ENCODE assay signal across 15 cellular contexts in the genomic region with DNA sequence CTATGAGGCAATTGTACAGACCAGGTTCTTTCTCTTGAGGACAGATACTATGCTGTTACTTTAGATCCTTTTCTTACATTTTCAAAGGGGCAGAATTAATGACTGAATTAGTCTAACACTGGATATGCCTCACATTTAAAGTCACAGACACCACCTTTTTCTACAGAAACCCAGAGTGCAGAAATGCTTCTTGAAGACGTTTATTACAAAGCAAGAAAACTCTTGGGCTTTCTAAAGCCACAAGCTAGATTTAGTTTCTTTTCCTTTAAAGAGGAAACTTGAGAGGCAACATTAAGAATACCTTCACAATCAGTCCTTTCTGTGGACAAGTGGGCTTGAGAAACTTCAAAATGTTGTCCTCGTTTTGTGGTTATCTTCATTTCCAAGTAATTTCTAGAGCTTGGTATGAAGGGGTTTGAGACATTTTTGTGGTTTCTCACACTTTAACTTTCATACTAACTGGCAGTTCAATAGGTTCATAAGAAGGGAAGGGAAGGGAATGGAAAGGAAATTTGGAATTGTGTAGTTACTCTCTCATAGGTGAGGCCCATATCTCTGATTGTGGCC.
"Had no signal": no experiment of that assay in that cellular context is flagged by ENCODE, and none has a peak within 500 bp of the region (broad histone marks: within the 10 kb centered on the region; RNA-seq: fewer than 3 reads in every experiment).

No MANE protein-coding gene starts in this region.

- H3K4me2 ChIP-seq: hepatocyte had no signal

- H3K27ac Mint-ChIP-seq: activated T-cell treated with anti-CD3 and anti-CD28 coated beads, Interleukin-2, amount 50 U/mL, for 72 hours; effector memory CD8-positive, alpha-beta T cell had no signal

- H3K36me3 ChIP-seq: ascending aorta, cardiac muscle cell, esophagus squamous epithelium, tibial nerve, WERI-Rb-1 had no signal

- H3K27me3 Mint-ChIP-seq: effector memory CD8-positive, alpha-beta T cell had no signal

- H2AFZ ChIP-seq: hepatocyte had no signal

- H3K4me3 Mint-ChIP-seq: activated T-cell treated with anti-CD3 and anti-CD28 coated beads, Interleukin-2, amount 50 U/mL, for 72 hours; effector memory CD8-positive, alpha-beta T cell had no signal

- H3K4me1 ChIP-seq: ascending aorta, tibial nerve had no signal

- DNase-seq: activated CD4-positive, alpha-beta T cell treated with anti-CD3 and anti-CD28 coated beads for 1 hour; activated CD8-positive, alpha-beta memory T cell treated with anti-CD3 and anti-CD28 coated beads for 24 hours; activated CD8-positive, alpha-beta memory T cell treated with anti-CD3 and anti-CD28 coated beads, Interleukin-2, amount 50 U/mL, for 48 hours; activated effector memory CD4-positive, alpha-beta T cell treated with anti-CD3 and anti-CD28 coated beads, Interleukin-2, amount 50 U/mL, for 16 hours; activated naive CD4-positive, alpha-beta T cell treated with anti-CD3 and anti-CD28 coated beads, Interleukin-2, amount 50 U/mL, for 16 hours; activated T-cell treated with anti-CD3 and anti-CD28 coated beads, Interleukin-2, amount 50 U/mL, for 72 hours; effector memory CD8-positive, alpha-beta T cell; esophagus squamous epithelium; stimulated activated CD4-positive, alpha-beta T cell treated with anti-CD3 and anti-CD28 coated beads, Interleukin-1b, Interleukin-23, amount 100 ng/mL, for 48 hours; stimulated activated naive CD8-positive, alpha-beta T cell treated with anti-CD3 and anti-CD28 coated beads, Interleukin-15, Interleukin-2, amounts not matched to agents 100 U/mL and 50 U/mL, for 24 hours; WERI-Rb-1 had no signal

- H3K9me3 ChIP-seq: ascending aorta, esophagus squamous epithelium, tibial nerve had no signal

- H3K79me2 ChIP-seq: hepatocyte had no signal

- ATAC-seq: activated T-cell treated with anti-CD3 and anti-CD28 coated beads, Interleukin-2, amount 50 U/mL, for 72 hours; effector memory CD8-positive, alpha-beta T cell; stimulated activated naive CD8-positive, alpha-beta T cell treated with anti-CD3 and anti-CD28 coated beads, Interleukin-15, Interleukin-2, amounts not matched to agents 100 U/mL and 50 U/mL, for 24 hours had no signal

- H3K4me3 ChIP-seq: ascending aorta, cardiac muscle cell, esophagus squamous epithelium, hepatocyte, tibial nerve had no signal

- H3K27ac ChIP-seq: ascending aorta, cardiac muscle cell, esophagus squamous epithelium, hepatocyte, tibial nerve, WERI-Rb-1 had no signal

- H3K27me3 ChIP-seq: ascending aorta, cardiac muscle cell, esophagus squamous epithelium, hepatocyte, tibial nerve had no signal
